In the genomic region with DNA sequence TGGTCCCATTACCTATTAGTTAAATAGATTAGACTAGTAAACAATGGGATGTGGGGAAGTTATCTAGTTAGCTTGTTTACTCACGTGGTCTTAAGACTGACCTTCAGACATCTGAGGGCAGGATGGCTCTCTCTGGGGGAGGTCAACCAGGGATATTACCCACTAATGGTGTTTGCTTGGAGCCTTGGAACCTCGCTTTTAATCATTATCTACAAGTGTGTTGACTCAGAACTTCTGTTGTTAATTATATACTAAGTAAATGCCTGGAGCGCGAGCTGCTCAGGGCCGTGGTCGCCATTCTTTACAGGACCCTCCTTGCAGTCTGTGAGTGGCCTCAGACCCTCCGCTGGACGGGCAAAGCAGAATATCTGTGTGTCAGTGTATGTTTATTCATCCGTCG, we compare ENCODE assay signal across 1 cellular context.
TF ChIP-seq lines count a peak whose summit lies in the region.

No MANE protein-coding gene starts in this region.

TF ChIP-seq in HepG2, 621 proteins besides CTCF, POLR2A, EP300 and RAD21 (continues in another document):
- TF ChIP-seq, protein P1, sequence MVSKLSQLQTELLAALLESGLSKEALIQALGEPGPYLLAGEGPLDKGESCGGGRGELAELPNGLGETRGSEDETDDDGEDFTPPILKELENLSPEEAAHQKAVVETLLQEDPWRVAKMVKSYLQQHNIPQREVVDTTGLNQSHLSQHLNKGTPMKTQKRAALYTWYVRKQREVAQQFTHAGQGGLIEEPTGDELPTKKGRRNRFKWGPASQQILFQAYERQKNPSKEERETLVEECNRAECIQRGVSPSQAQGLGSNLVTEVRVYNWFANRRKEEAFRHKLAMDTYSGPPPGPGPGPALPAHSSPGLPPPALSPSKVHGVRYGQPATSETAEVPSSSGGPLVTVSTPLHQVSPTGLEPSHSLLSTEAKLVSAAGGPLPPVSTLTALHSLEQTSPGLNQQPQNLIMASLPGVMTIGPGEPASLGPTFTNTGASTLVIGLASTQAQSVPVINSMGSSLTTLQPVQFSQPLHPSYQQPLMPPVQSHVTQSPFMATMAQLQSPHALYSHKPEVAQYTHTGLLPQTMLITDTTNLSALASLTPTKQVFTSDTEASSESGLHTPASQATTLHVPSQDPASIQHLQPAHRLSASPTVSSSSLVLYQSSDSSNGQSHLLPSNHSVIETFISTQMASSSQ (IDR thresholded peaks at IDR 0.05; ENCODE audit: low read depth): peak; percentile 85
- TF ChIP-seq, protein P1 (CRISPR knock-in tag; IDR thresholded peaks at IDR 0.05; ENCODE audit: borderline replicate concordance): peak; percentile 66; the same call in 1 of the 2 replicates
- TF ChIP-seq NR2C2 (CRISPR knock-in tag; IDR thresholded peaks at IDR 0.05; ENCODE audit: borderline replicate concordance): no peak
- no peak for TF ChIP-seq ZSCAN25 (CRISPR knock-in tag; IDR thresholded peaks at IDR 0.05)
- TF ChIP-seq E2F2 (CRISPR knock-in tag; IDR thresholded peaks at IDR 0.05; ENCODE audit: borderline replicate concordance): no peak
- no peak for TF ChIP-seq ZBTB46 (CRISPR knock-in tag; IDR thresholded peaks at IDR 0.05; ENCODE audit: borderline replicate concordance)
- no peak for TF ChIP-seq ONECUT2 (CRISPR knock-in tag; IDR thresholded peaks at IDR 0.05)
- TF ChIP-seq RFX1 (IDR thresholded peaks at IDR 0.05): no peak
- TF ChIP-seq RARG (CRISPR knock-in tag; IDR thresholded peaks at IDR 0.05; ENCODE audit: low read depth): no peak
- TF ChIP-seq, protein P2, sequence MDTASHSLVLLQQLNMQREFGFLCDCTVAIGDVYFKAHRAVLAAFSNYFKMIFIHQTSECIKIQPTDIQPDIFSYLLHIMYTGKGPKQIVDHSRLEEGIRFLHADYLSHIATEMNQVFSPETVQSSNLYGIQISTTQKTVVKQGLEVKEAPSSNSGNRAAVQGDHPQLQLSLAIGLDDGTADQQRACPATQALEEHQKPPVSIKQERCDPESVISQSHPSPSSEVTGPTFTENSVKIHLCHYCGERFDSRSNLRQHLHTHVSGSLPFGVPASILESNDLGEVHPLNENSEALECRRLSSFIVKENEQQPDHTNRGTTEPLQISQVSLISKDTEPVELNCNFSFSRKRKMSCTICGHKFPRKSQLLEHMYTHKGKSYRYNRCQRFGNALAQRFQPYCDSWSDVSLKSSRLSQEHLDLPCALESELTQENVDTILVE (CRISPR knock-in tag; IDR thresholded peaks at IDR 0.05): no peak
- no peak for TF ChIP-seq ZUFSP (CRISPR knock-in tag; IDR thresholded peaks at IDR 0.05; ENCODE audit: borderline replicate concordance)
- TF ChIP-seq ZNF264 (CRISPR knock-in tag; IDR thresholded peaks at IDR 0.05): no peak
- no peak for TF ChIP-seq ZNF576 (CRISPR knock-in tag; IDR thresholded peaks at IDR 0.05)
- no peak for TF ChIP-seq ZNF329 (CRISPR knock-in tag; IDR thresholded peaks at IDR 0.05; ENCODE audit: low read depth)
- TF ChIP-seq IRF9 (CRISPR knock-in tag; IDR thresholded peaks at IDR 0.05; ENCODE audit: borderline replicate concordance): no peak
- TF ChIP-seq ZMYM3 (CRISPR knock-in tag; IDR thresholded peaks at IDR 0.05): no peak
- TF ChIP-seq ZBTB34 (CRISPR knock-in tag; IDR thresholded peaks at IDR 0.05): no peak
- TF ChIP-seq, protein P3, sequence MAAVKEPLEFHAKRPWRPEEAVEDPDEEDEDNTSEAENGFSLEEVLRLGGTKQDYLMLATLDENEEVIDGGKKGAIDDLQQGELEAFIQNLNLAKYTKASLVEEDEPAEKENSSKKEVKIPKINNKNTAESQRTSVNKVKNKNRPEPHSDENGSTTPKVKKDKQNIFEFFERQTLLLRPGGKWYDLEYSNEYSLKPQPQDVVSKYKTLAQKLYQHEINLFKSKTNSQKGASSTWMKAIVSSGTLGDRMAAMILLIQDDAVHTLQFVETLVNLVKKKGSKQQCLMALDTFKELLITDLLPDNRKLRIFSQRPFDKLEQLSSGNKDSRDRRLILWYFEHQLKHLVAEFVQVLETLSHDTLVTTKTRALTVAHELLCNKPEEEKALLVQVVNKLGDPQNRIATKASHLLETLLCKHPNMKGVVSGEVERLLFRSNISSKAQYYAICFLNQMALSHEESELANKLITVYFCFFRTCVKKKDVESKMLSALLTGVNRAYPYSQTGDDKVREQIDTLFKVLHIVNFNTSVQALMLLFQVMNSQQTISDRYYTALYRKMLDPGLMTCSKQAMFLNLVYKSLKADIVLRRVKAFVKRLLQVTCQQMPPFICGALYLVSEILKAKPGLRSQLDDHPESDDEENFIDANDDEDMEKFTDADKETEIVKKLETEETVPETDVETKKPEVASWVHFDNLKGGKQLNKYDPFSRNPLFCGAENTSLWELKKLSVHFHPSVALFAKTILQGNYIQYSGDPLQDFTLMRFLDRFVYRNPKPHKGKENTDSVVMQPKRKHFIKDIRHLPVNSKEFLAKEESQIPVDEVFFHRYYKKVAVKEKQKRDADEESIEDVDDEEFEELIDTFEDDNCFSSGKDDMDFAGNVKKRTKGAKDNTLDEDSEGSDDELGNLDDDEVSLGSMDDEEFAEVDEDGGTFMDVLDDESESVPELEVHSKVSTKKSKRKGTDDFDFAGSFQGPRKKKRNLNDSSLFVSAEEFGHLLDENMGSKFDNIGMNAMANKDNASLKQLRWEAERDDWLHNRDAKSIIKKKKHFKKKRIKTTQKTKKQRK (IDR thresholded peaks at IDR 0.05; ENCODE audit: low read length): no peak
- TF ChIP-seq, protein P4, sequence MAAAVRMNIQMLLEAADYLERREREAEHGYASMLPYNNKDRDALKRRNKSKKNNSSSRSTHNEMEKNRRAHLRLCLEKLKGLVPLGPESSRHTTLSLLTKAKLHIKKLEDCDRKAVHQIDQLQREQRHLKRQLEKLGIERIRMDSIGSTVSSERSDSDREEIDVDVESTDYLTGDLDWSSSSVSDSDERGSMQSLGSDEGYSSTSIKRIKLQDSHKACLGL (CRISPR knock-in tag; IDR thresholded peaks at IDR 0.05): no peak
- no peak for TF ChIP-seq ZNF143 (CRISPR knock-in tag; IDR thresholded peaks at IDR 0.05)
- TF ChIP-seq TRIM22 (IDR thresholded peaks at IDR 0.05): no peak
- no peak for TF ChIP-seq NPAS2 (CRISPR knock-in tag; IDR thresholded peaks at IDR 0.05; ENCODE audit: borderline replicate concordance)
- no peak for TF ChIP-seq GLI4 (CRISPR knock-in tag; IDR thresholded peaks at IDR 0.05; ENCODE audit: borderline replicate concordance)
- TF ChIP-seq SMAD9 (CRISPR knock-in tag; IDR thresholded peaks at IDR 0.05): no peak
- no peak for TF ChIP-seq ZFP36 (IDR thresholded peaks at IDR 0.05; ENCODE audit: borderline replicate concordance, low read depth, low read length, partially characterized antibody)
- TF ChIP-seq, protein P5, sequence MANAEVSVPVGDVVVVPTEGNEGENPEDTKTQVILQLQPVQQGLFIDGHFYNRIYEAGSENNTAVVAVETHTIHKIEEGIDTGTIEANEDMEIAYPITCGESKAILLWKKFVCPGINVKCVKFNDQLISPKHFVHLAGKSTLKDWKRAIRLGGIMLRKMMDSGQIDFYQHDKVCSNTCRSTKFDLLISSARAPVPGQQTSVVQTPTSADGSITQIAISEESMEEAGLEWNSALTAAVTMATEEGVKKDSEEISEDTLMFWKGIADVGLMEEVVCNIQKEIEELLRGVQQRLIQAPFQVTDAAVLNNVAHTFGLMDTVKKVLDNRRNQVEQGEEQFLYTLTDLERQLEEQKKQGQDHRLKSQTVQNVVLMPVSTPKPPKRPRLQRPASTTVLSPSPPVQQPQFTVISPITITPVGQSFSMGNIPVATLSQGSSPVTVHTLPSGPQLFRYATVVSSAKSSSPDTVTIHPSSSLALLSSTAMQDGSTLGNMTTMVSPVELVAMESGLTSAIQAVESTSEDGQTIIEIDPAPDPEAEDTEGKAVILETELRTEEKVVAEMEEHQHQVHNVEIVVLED (CRISPR knock-in tag; IDR thresholded peaks at IDR 0.05; ENCODE audit: borderline replicate concordance): no peak
- TF ChIP-seq ZNF274 (CRISPR knock-in tag; IDR thresholded peaks at IDR 0.05): no peak
- TF ChIP-seq ZSCAN21 (CRISPR knock-in tag; IDR thresholded peaks at IDR 0.05; ENCODE audit: borderline replicate concordance): no peak
- TF ChIP-seq ZFX (CRISPR knock-in tag; IDR thresholded peaks at IDR 0.05; ENCODE audit: low read depth): no peak
- TF ChIP-seq MIER3 (CRISPR knock-in tag; IDR thresholded peaks at IDR 0.05; ENCODE audit: borderline replicate concordance): no peak
- no peak for TF ChIP-seq SOX13 (IDR thresholded peaks at IDR 0.05)
- peak in 1 of 2 experiments; percentile 69; a peak in 1 of 4 replicates for TF ChIP-seq SOX13 (CRISPR knock-in tag; conservative IDR thresholded peaks at IDR 0.05 in 1 of 2, IDR thresholded peaks at IDR 0.05 in 1 of 2)
- TF ChIP-seq GATAD2A (CRISPR knock-in tag; IDR thresholded peaks at IDR 0.05): peak; percentile 48; the same call in 1 of the 2 replicates
- no peak for TF ChIP-seq ZNF20 (CRISPR knock-in tag; IDR thresholded peaks at IDR 0.05)
- TF ChIP-seq CAMTA2 (CRISPR knock-in tag; IDR thresholded peaks at IDR 0.05; ENCODE audit: borderline replicate concordance): no peak
- TF ChIP-seq YEATS4 (CRISPR knock-in tag; IDR thresholded peaks at IDR 0.05; ENCODE audit: borderline replicate concordance): no peak
- no peak for TF ChIP-seq ZNF709 (CRISPR knock-in tag; IDR thresholded peaks at IDR 0.05)
- TF ChIP-seq FOXA3 (CRISPR knock-in tag; IDR thresholded peaks at IDR 0.05): peak; percentile 77
